14 cellular contexts compared by ENCODE assay signal in genomic region chr6:16688984-16689636, GRCh38.
DNase-seq lines count a peak whose midpoint lies in the region; ATAC-seq and TF ChIP-seq lines count a peak whose summit lies in the region.
"Had no signal": no experiment of that assay in that cellular context is flagged by ENCODE, and none has a peak within 500 bp of the region (broad histone marks: within the 10 kb centered on the region; RNA-seq: fewer than 3 reads in every experiment).

No MANE protein-coding gene starts in this region.

- H3K4me3 Mint-ChIP-seq in MCF 10A (ENCODE audit: unreplicated experiment), result no peak overlapping the region
- no peak overlapping the region for H3K4me3 Mint-ChIP-seq in stimulated activated memory B cell treated with anti-CD40 and anti-IgM and Interleukin-4, amounts not matched to agents 10 μg/mL and 1 μg/mL and 100 μg/mL, for 72 hours
- H3K4me3 Mint-ChIP-seq: activated CD8-positive, alpha-beta memory T cell treated with anti-CD3 and anti-CD28 coated beads, Interleukin-2, amount 10 ng/mL, durations not matched to agents 7 days and 5 days; immature natural killer cell had no signal

- H3K4me1 Mint-ChIP-seq in MCF 10A (ENCODE audit: insufficient read depth, unreplicated experiment), result peaks cover 38% of the 10 kb centered on the region
- peaks cover 67% of the 10 kb centered on the region for H3K4me1 Mint-ChIP-seq in stimulated activated memory B cell treated with anti-CD40 and anti-IgM and Interleukin-4, amounts not matched to agents 10 μg/mL and 1 μg/mL and 100 μg/mL, for 72 hours

- TF ChIP-seq CTCF in MCF 10A (IDR thresholded peaks at IDR 0.05; ENCODE audit: unreplicated experiment), result no peak
- no peak for TF ChIP-seq CTCF in breast epithelium (IDR thresholded peaks at IDR 0.05)
- TF ChIP-seq CTCF in dorsolateral prefrontal cortex (IDR thresholded peaks at IDR 0.05 in 54 of 56, conservative IDR thresholded peaks at IDR 0.05 in 2 of 56; ENCODE audit: low read depth in 1 of 56, partially characterized antibody in 56 of 56), result no peak

- TF ChIP-seq POLR2A in breast epithelium (IDR thresholded peaks at IDR 0.05), result no peak

- DNase-seq in MCF 10A (ENCODE audit: unreplicated experiment), result peak; percentile 85
- no peak for DNase-seq in breast epithelium (ENCODE audit: low spot score in 2 of 2)
- peak; percentile 28 to 49 for DNase-seq in SW 1271 (lab: John Stamatoyannopoulos, UW)
- peak; percentile 52 for DNase-seq in fibroblast of gingiva (ENCODE audit: low read depth)
- no peak for DNase-seq in NCI-H524 (lab: John Stamatoyannopoulos, UW)
- DNase-seq in dorsolateral prefrontal cortex, result no peak
- DNase-seq: activated CD8-positive, alpha-beta memory T cell treated with anti-CD3 and anti-CD28 coated beads, Interleukin-2, amount 10 ng/mL, durations not matched to agents 7 days and 5 days; immature natural killer cell; NCI-H2029 had no signal

- H3K9me3 ChIP-seq in breast epithelium, result no peaks in the 10 kb centered on the region

- intact Hi-C loops in MCF 10A (cut with micrococcal nuclease) (no loop called here), breast epithelium (cut with DNase I; ENCODE audit: low total_unique reads) (no loop called here), dorsolateral prefrontal cortex (cut with DNase I) (no loop called here)

- H3K27me3 ChIP-seq in breast epithelium (no peaks in the 10 kb centered on the region), dorsolateral prefrontal cortex (no peaks in the 10 kb centered on the region)

- ATAC-seq in stimulated activated memory B cell treated with anti-CD40 and anti-IgM and Interleukin-4, amounts not matched to agents 10 μg/mL and 1 μg/mL and 100 μg/mL, for 72 hours, result no peak
- no peak for ATAC-seq in GM18511 (IDR thresholded peaks at IDR 0.05; ENCODE audit: unreplicated experiment)
- ATAC-seq: activated CD8-positive, alpha-beta memory T cell treated with anti-CD3 and anti-CD28 coated beads, Interleukin-2, amount 10 ng/mL, durations not matched to agents 7 days and 5 days had no signal

- no TSS peak for BruUV-seq in MCF 10A (replicated peaks; lab: Mats Ljungman, UMichigan)

- H3K36me3 Mint-ChIP-seq in MCF 10A (ENCODE audit: insufficient read depth, unreplicated experiment), result no peaks in the 10 kb centered on the region
- no peaks in the 10 kb centered on the region for H3K36me3 Mint-ChIP-seq in stimulated activated memory B cell treated with anti-CD40 and anti-IgM and Interleukin-4, amounts not matched to agents 10 μg/mL and 1 μg/mL and 100 μg/mL, for 72 hours

- CTCF ChIA-PET in MCF 10A (lab: Yijun Ruan, JAX), result interaction anchor here (0.6 to 1.5 kb wide), 6 partner anchors 23 to 178 kb away, joined by 3 to 4 read pairs (median 3); no protein-coding TSS in a partner anchor

- H3K4me3 ChIP-seq in breast epithelium (no peak overlapping the region), dorsolateral prefrontal cortex (no peak overlapping the region)
- H3K4me3 ChIP-seq: coronary artery had no signal

- no peaks in the 10 kb centered on the region for H3K36me3 ChIP-seq in breast epithelium

- H3K4me1 ChIP-seq in breast epithelium, result no peaks in the 10 kb centered on the region

- no peaks in the 10 kb centered on the region for H3K9me3 Mint-ChIP-seq in MCF 10A (ENCODE audit: unreplicated experiment)
- no peaks in the 10 kb centered on the region for H3K9me3 Mint-ChIP-seq in stimulated activated memory B cell treated with anti-CD40 and anti-IgM and Interleukin-4, amounts not matched to agents 10 μg/mL and 1 μg/mL and 100 μg/mL, for 72 hours
- H3K9me3 Mint-ChIP-seq: immature natural killer cell had no signal

- no peak overlapping the region for H3K27ac ChIP-seq in breast epithelium
- H3K27ac ChIP-seq in dorsolateral prefrontal cortex, result no peak overlapping the region
- H3K27ac ChIP-seq: C4-2B, coronary artery had no signal

- POLR2A ChIA-PET in MCF 10A (lab: Yijun Ruan, JAX), result interaction anchor here (0.8 to 4.1 kb wide), 8 partner anchors 9 to 382 kb away, joined by 3 to 20 read pairs (median 6); partner anchors contain the start of gene ATXN1

- no peaks in the 10 kb centered on the region for H3K27me3 Mint-ChIP-seq in MCF 10A (ENCODE audit: insufficient read depth, unreplicated experiment)
- H3K27me3 Mint-ChIP-seq in stimulated activated memory B cell treated with anti-CD40 and anti-IgM and Interleukin-4, amounts not matched to agents 10 μg/mL and 1 μg/mL and 100 μg/mL, for 72 hours, result no peaks in the 10 kb centered on the region
- H3K27me3 Mint-ChIP-seq: activated CD8-positive, alpha-beta memory T cell treated with anti-CD3 and anti-CD28 coated beads, Interleukin-2, amount 10 ng/mL, durations not matched to agents 7 days and 5 days; progenitor cell of endocrine pancreas had no signal

- H3K27ac Mint-ChIP-seq in MCF 10A (ENCODE audit: low read depth, unreplicated experiment), result no peak overlapping the region
- peak overlapping the region; percentile 77 for H3K27ac Mint-ChIP-seq in stimulated activated memory B cell treated with anti-CD40 and anti-IgM and Interleukin-4, amounts not matched to agents 10 μg/mL and 1 μg/mL and 100 μg/mL, for 72 hours
- H3K27ac Mint-ChIP-seq: progenitor cell of endocrine pancreas had no signal

Comparison
In these comparisons a context has a peak if more than half of its experiments do, and no peak if none do; other contexts are left out.
1. DNase-seq: peak in MCF 10A (single experiment), SW 1271 (2 of 2) and fibroblast of gingiva (single experiment); none in breast epithelium (0 of 2), NCI-H524 (0 of 2) and dorsolateral prefrontal cortex (0 of 10).